Comparison of ENCODE assay signal across 28 cellular contexts in the genomic region with DNA sequence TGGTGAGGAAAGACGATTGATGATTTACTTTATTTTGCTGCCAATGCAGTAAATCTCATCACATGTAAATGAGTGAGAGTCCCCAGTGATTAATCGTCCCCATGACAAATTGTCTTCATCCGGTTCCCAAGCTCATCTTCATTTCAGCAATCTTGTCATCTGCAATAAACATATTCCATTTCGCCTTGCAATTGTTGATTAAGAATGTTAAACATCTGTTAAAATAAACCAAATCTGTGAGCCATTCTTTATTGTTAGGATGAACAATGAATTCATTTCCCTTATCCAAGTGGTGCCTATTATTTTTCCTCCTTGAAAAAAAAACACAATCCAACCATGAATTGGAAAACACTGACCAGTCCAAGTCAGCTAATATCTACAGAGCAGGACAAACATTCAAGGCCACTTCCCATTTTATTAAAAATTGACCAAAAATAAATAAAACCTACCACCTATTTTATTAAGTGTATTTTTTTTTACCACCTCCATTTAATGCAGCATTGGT. TPM values are rescaled to one million over a fixed set of nuclear protein-coding genes. Genes with fewer than 3 reads are reported as not detected.
"Had no signal": no experiment of that assay in that cellular context is flagged by ENCODE, and none has a peak within 500 bp of the region (broad histone marks: within the 10 kb centered on the region; RNA-seq: fewer than 3 reads in every experiment).

No MANE protein-coding gene starts in this region.

- H3K9me3 ChIP-seq: colonic mucosa, mucosa of descending colon, neutrophil had no signal

- H3K4me1 ChIP-seq: colonic mucosa, esophagus muscularis mucosa, gastroesophageal sphincter, right atrium auricular region, sigmoid colon had no signal

- H3K4me3 ChIP-seq: cardiac muscle cell, colonic mucosa, esophagus muscularis mucosa, gastroesophageal sphincter, mucosa of descending colon, right atrium auricular region, sigmoid colon, skin epidermis had no signal

- H3K27ac ChIP-seq: cardiac muscle cell, colonic mucosa, esophagus muscularis mucosa, gastroesophageal sphincter, neutrophil, right atrium auricular region, sigmoid colon, skin epidermis had no signal

- DNase-seq: cerebellar nuclear complex; colonic mucosa; effector memory CD4-positive, alpha-beta T cell; head of caudate nucleus; hypothalamus; islet precursor cell; mucosa of descending colon; naive thymus-derived CD8-positive, alpha-beta T cell; posterior cingulate gyrus; sigmoid colon; stimulated activated CD4-positive, alpha-beta T cell treated with anti-CD3 and anti-CD28 coated beads, Interleukin-2, amount 100 ng/mL, for 24 hours; stimulated activated CD4-positive, alpha-beta T cell treated with anti-CD3 and anti-CD28 coated beads, Interleukin-4, amount 100 ng/mL, for 4 hours; stimulated activated naive B cell treated with anti-CD40 and anti-IgM and Interleukin-4, amounts not matched to agents 10 μg/mL and 1 μg/mL and 100 μg/mL, for 72 hours; stimulated activated naive CD8-positive, alpha-beta T cell treated with anti-CD3 and anti-CD28 coated beads, Interleukin-15, amount 100 ng/mL, for 72 hours had no signal

- ATAC-seq: gastroesophageal sphincter; mucosa of descending colon; naive thymus-derived CD8-positive, alpha-beta T cell; stimulated activated naive B cell treated with anti-CD40 and anti-IgM and Interleukin-4, amounts not matched to agents 10 μg/mL and 1 μg/mL and 100 μg/mL, for 72 hours; stimulated activated naive CD8-positive, alpha-beta T cell treated with anti-CD3 and anti-CD28 coated beads, Interleukin-15, amount 100 ng/mL, for 72 hours had no signal

- H3K27me3 ChIP-seq: colonic mucosa, right atrium auricular region, sigmoid colon had no signal

- H3K36me3 ChIP-seq: cardiac muscle cell, colonic mucosa, esophagus muscularis mucosa, gastroesophageal sphincter, neutrophil, right atrium auricular region, sigmoid colon had no signal

RNA-seq across cellular contexts. Expression of gene NPS, which starts 36.5 kb away (rescaled TPM):
- total RNA-seq: cardiac muscle cell; colonic mucosa; esophagus muscularis mucosa; fibroblast of villous mesenchyme; gastroesophageal sphincter; liver; lung microvascular endothelial cell; mucosa of descending colon; naive thymus-derived CD8-positive, alpha-beta T cell; osteoblast; pulmonary artery endothelial cell; right atrium auricular region; sigmoid colon; subcutaneous adipose tissue had no signal
- polyA plus RNA-seq: cardiac muscle cell; liver; naive thymus-derived CD8-positive, alpha-beta T cell; neural cell; sigmoid colon; thymus had no signal
